1 cellular context compared by ENCODE assay signal in the genomic region with DNA sequence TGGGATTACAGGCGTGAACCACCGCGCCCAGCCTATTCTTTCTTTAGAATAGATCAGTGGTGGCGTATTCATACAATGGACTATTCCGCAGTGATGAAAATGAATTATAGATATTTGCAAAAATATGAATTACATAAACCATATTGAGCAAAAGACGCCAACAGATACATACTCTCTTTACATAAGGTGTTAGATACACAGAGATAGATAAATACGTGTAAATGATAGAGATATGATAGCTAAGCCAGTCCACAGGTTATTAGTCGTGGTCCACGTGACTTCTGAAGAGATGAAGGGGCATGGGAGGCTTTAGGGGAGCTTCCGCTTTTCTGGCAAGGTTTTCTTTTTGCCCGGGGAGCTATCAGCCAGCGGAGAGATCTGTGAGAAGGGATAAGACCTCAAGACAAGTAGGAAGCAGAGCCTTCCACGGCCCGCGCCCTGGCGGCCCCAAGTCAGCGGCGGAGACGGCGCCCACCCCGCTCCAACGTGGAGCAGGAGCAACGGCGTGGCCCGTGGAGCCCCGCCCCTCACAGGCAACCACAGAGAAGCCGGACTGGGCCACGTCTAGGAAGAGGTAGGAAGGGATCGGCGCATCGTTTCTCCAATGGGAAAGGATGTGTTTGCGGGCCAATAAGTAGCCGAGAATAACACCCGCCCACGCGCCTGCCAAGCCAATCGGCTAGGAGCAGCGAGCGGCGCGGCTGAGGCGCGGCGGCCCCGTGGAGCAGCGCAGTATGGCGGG.
A peak's percentile ranks its signal among the peaks of the same experiment; 100 is the strongest.
TF ChIP-seq lines count a peak whose summit lies in the region.

Gene MSTO1, plus strand, starts transcription at position 704 of the 742 bp plus-strand sequence. Its CDS starts 31 bp downstream, at position 735.

TF ChIP-seq in H1, 55 proteins besides CTCF, POLR2A, EP300 and RAD21:
- no peak for TF ChIP-seq SRF (IDR thresholded peaks at IDR 0.05; ENCODE audit: low read depth, low read length)
- TF ChIP-seq SIRT6 (IDR thresholded peaks at IDR 0.05; ENCODE audit: low read length): no peak
- no peak for TF ChIP-seq RNF2 (IDR thresholded peaks at IDR 0.05; ENCODE audit: borderline replicate concordance, low read depth, low read length, missing control alignments, poor library complexity, severe bottlenecking)
- TF ChIP-seq BRCA1 (IDR thresholded peaks at IDR 0.05; ENCODE audit: low read depth, low read length): no peak
- peak; percentile 70 for TF ChIP-seq PHF8 (conservative IDR thresholded peaks at IDR 0.05; ENCODE audit: low read depth, low read length)
- TF ChIP-seq KDM1A (IDR thresholded peaks at IDR 0.05; ENCODE audit: borderline replicate concordance, low read length): no peak
- no peak for TF ChIP-seq ASH2L (IDR thresholded peaks at IDR 0.05; ENCODE audit: low read length)
- TF ChIP-seq TCF12 (IDR thresholded peaks at IDR 0.05; ENCODE audit: low read depth, low read length): no peak
- TF ChIP-seq, protein P1, sequence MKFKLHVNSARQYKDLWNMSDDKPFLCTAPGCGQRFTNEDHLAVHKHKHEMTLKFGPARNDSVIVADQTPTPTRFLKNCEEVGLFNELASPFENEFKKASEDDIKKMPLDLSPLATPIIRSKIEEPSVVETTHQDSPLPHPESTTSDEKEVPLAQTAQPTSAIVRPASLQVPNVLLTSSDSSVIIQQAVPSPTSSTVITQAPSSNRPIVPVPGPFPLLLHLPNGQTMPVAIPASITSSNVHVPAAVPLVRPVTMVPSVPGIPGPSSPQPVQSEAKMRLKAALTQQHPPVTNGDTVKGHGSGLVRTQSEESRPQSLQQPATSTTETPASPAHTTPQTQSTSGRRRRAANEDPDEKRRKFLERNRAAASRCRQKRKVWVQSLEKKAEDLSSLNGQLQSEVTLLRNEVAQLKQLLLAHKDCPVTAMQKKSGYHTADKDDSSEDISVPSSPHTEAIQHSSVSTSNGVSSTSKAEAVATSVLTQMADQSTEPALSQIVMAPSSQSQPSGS (IDR thresholded peaks at IDR 0.05; ENCODE audit: low read length): no peak
- TF ChIP-seq NRF1 (IDR thresholded peaks at IDR 0.05; ENCODE audit: low read depth, low read length): no peak
- no peak for TF ChIP-seq JUND (IDR thresholded peaks at IDR 0.05; ENCODE audit: low read length)
- 0 out of 2 replicates have a peak, but pooled peaks have one; percentile 46 for TF ChIP-seq BACH1 (IDR thresholded peaks at IDR 0.05; ENCODE audit: low read length)
- no peak for TF ChIP-seq KDM4A (IDR thresholded peaks at IDR 0.05; ENCODE audit: low read depth, low read length, severe bottlenecking)
- TF ChIP-seq, protein P2, sequence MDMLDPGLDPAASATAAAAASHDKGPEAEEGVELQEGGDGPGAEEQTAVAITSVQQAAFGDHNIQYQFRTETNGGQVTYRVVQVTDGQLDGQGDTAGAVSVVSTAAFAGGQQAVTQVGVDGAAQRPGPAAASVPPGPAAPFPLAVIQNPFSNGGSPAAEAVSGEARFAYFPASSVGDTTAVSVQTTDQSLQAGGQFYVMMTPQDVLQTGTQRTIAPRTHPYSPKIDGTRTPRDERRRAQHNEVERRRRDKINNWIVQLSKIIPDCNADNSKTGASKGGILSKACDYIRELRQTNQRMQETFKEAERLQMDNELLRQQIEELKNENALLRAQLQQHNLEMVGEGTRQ (IDR thresholded peaks at IDR 0.05; ENCODE audit: low read length): peak; percentile 50; the same call in 1 of the 2 replicates
- TF ChIP-seq, protein P3, sequence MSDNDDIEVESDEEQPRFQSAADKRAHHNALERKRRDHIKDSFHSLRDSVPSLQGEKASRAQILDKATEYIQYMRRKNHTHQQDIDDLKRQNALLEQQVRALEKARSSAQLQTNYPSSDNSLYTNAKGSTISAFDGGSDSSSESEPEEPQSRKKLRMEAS (IDR thresholded peaks at IDR 0.05): peak; percentile 42
- no peak for TF ChIP-seq CHD1 (IDR thresholded peaks at IDR 0.05; ENCODE audit: low read depth, low read length)
- TF ChIP-seq BCL11A (IDR thresholded peaks at IDR 0.05; ENCODE audit: low read depth in 2 of 2, low read length in 2 of 2): no peak
- no peak for TF ChIP-seq CHD2 (IDR thresholded peaks at IDR 0.05; ENCODE audit: low read length)
- TF ChIP-seq EGR1 (IDR thresholded peaks at IDR 0.05; ENCODE audit: borderline replicate concordance, low read depth, low read length): peak; percentile 15; the same call in 1 of the 2 replicates
- TF ChIP-seq TAF1 (IDR thresholded peaks at IDR 0.05; ENCODE audit: low read depth, low read length): peak; percentile 48
- TF ChIP-seq CREB1 (IDR thresholded peaks at IDR 0.05): 0 out of 2 replicates have a peak, but pooled peaks have one; percentile 10
- no peak for TF ChIP-seq RFX5 (IDR thresholded peaks at IDR 0.05; ENCODE audit: borderline replicate concordance, low read depth, low read length)
- TF ChIP-seq MAFK (IDR thresholded peaks at IDR 0.05; ENCODE audit: low read depth, low read length): no peak
- no peak for TF ChIP-seq EZH2 (IDR thresholded peaks at IDR 0.05; ENCODE audit: low read depth, low read length, severe bottlenecking)
- TF ChIP-seq RXRA (IDR thresholded peaks at IDR 0.05; ENCODE audit: insufficient read depth, low read depth, low read length): no peak
- no peak for TF ChIP-seq TBP (IDR thresholded peaks at IDR 0.05; ENCODE audit: low read depth, low read length)
- TF ChIP-seq GABPA (IDR thresholded peaks at IDR 0.05; ENCODE audit: borderline replicate concordance, insufficient read depth, low read length): no peak
- no peak for TF ChIP-seq CBX5 (IDR thresholded peaks at IDR 0.05; ENCODE audit: low read depth, low read length)
- TF ChIP-seq FOSL1 (IDR thresholded peaks at IDR 0.05; ENCODE audit: insufficient read depth, low read depth, low read length): no peak
- peak; percentile 68; the same call in 1 of the 2 replicates for TF ChIP-seq POLR2AphosphoS5 (IDR thresholded peaks at IDR 0.05; ENCODE audit: low read depth, low read length)
- peak; percentile 77; the same call in 1 of the 2 replicates for TF ChIP-seq SP1 (IDR thresholded peaks at IDR 0.05; ENCODE audit: low read depth, low read length)
- no peak for TF ChIP-seq SUZ12 (IDR thresholded peaks at IDR 0.05; ENCODE audit: low read length)
